ENCODE assay signal across 8 cellular contexts in the genomic region with DNA sequence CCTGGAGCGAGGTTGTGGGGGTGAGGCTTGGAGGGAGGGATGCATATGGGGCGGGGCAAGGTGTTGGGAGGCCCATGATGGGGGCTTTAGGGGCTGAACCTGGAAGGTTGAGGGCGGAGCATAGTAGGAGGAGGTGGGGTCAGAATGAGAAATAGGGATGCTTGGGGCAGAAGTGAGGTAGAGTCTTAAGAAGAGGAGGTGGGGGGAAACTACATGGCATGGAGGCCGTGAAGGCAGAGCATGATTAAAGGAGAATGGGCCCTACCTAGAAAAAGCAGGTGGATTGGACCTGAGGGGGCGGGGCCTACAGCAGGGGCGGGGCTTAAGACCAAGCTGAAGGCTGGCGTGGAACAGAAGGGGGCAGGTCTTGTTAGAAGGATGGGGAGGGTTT. TPM values are rescaled to one million over a fixed set of nuclear protein-coding genes. Genes with fewer than 3 reads are reported as not detected.
DNase-seq lines count a peak whose midpoint lies in the region; ATAC-seq and TF ChIP-seq lines count a peak whose summit lies in the region.

No MANE protein-coding gene starts in this region.

- H3K9me3 Mint-ChIP-seq in naive thymus-derived CD4-positive, alpha-beta T cell = no peaks in the 10 kb centered on the region

- peaks cover 29% of the 10 kb centered on the region for H3K36me3 ChIP-seq in BJ (ENCODE audit: control insufficient read depth, insufficient read depth, low read length)
- peaks cover 0 to 51% (median 33%) of the 10 kb centered on the region in 3 experiments for H3K36me3 ChIP-seq in naive thymus-derived CD4-positive, alpha-beta T cell (ENCODE audit: control insufficient read depth in 2 of 3, insufficient read depth in 3 of 3, low read length in 3 of 3)

- no peak for DNase-seq in BJ (ENCODE audit: low read depth)
- peak; percentile 57 for DNase-seq in T follicular helper cell (ENCODE audit: low read depth)
- DNase-seq in cardiac fibroblast (ENCODE audit: low read depth in 2 of 2) = peak in 1 of 2 donors; percentile 16
- peak in 7 of 9 donors; percentile 36 to 74 (median 57) for DNase-seq in naive thymus-derived CD4-positive, alpha-beta T cell
- DNase-seq in 8988T = no peak

- H3K9me3 ChIP-seq in naive thymus-derived CD4-positive, alpha-beta T cell (ENCODE audit: control insufficient read depth in 2 of 3, low read length in 3 of 3) = no peaks in the 10 kb centered on the region

- peak overlapping the region; percentile 62 to 100 (median 96) for H3K4me3 Mint-ChIP-seq in naive thymus-derived CD4-positive, alpha-beta T cell

- H3K27ac ChIP-seq in naive thymus-derived CD4-positive, alpha-beta T cell (ENCODE audit: low read depth, low read length) = peak overlapping the region; percentile 100

- POLR2A ChIA-PET in BJ (lab: Charles Lee) = interaction anchor here (0.6 kb wide), 1 partner anchor 9 kb away, joined by 4 read pairs; no protein-coding TSS in a partner anchor
- POLR2A ChIA-PET in naive thymus-derived CD4-positive, alpha-beta T cell (lab: Charles Lee) = no interaction called here

- CTCF ChIA-PET in BJ (lab: Yijun Ruan, JAX) = no interaction called here
- CTCF ChIA-PET in naive thymus-derived CD4-positive, alpha-beta T cell (lab: Charles Lee) = no interaction called here

- H3K4me3 ChIP-seq in BJ (ENCODE audit: low read depth, low read length) (peak overlapping the region; percentile 97), cardiac fibroblast (replicated peaks in 1 of 2; ENCODE audit: low read depth in 2 of 2, low read length in 2 of 2) (peak overlapping the region; percentile 29 to 42)
- no peak overlapping the region for H3K4me3 ChIP-seq in naive thymus-derived CD4-positive, alpha-beta T cell (ENCODE audit: low read length)

- peaks cover 11 to 26% (median 16%) of the 10 kb centered on the region in 5 donors for H3K36me3 Mint-ChIP-seq in naive thymus-derived CD4-positive, alpha-beta T cell

- H3K4me1 Mint-ChIP-seq in naive thymus-derived CD4-positive, alpha-beta T cell = peaks cover 12 to 37% (median 24%) of the 10 kb centered on the region in 7 donors

- peak; percentile 17 for ATAC-seq in HG02763 (IDR thresholded peaks at IDR 0.05; ENCODE audit: unreplicated experiment)
- peak; percentile 7 for ATAC-seq in naive thymus-derived CD4-positive, alpha-beta T cell
- no peak for ATAC-seq in HG03097 (IDR thresholded peaks at IDR 0.05; ENCODE audit: low FRiP score, unreplicated experiment)
- no peak for ATAC-seq in HG02840 (IDR thresholded peaks at IDR 0.05; ENCODE audit: low FRiP score, unreplicated experiment)

- H3K4me1 ChIP-seq in naive thymus-derived CD4-positive, alpha-beta T cell (ENCODE audit: control insufficient read depth in 2 of 2, insufficient read depth in 2 of 2, low read length in 2 of 2) = peaks cover 4 to 10% of the 10 kb centered on the region in 2 donors

- H3K27me3 ChIP-seq in BJ (ENCODE audit: control insufficient read depth, insufficient read depth, low read length) = no peaks in the 10 kb centered on the region
- H3K27me3 ChIP-seq in naive thymus-derived CD4-positive, alpha-beta T cell (ENCODE audit: control insufficient read depth in 2 of 2, insufficient read depth in 2 of 2, low read length in 2 of 2) = no peaks in the 10 kb centered on the region

- intact Hi-C loops in naive thymus-derived CD4-positive, alpha-beta T cell (cut with micrococcal nuclease) = loop anchor here (2.0 to 5.0 kb wide), 2 partner anchors 54 to 735 kb away; partner anchors contain the start of genes RRAS (in 1 of the 2) and SCAF1 (in 1 of the 2)

- H3K27me3 Mint-ChIP-seq in naive thymus-derived CD4-positive, alpha-beta T cell = no peaks in the 10 kb centered on the region

- TF ChIP-seq CTCF in BJ (IDR thresholded peaks at IDR 0.05; ENCODE audit: insufficient read depth, low read depth, low read length) = no peak
- TF ChIP-seq CTCF in cardiac fibroblast (IDR thresholded peaks at IDR 0.05; ENCODE audit: low read depth, low read length) = no peak

- peak overlapping the region; percentile 71 to 100 (median 99) for H3K27ac Mint-ChIP-seq in naive thymus-derived CD4-positive, alpha-beta T cell

RNA-seq across cellular contexts. Expression of gene NR1H2, which starts 0.8 kb away (rescaled TPM):
- polyA plus RNA-seq in BJ (2011; rRNA removed) = 51.2 and 78.4 TPM in 2 replicates
- polyA minus RNA-seq in BJ (2011; rRNA and poly(A)+ RNA removed) = 37.8 and 56.8 TPM in 2 replicates
- total RNA-seq in naive thymus-derived CD4-positive, alpha-beta T cell = 100 to 1,000 TPM in 4 of 5 experiments, 10 to 100 TPM in 1; 66.6 to 284 (median 114) TPM
- polyA plus RNA-seq in naive thymus-derived CD4-positive, alpha-beta T cell = 100 to 1,000 TPM in 1 of 2 donors, 10 to 100 TPM in 1; 82.7 to 128 TPM

RNA-seq across cellular contexts. Expression of gene POLD1, which starts 7.1 kb away (rescaled TPM):
- polyA plus RNA-seq in BJ (2011; rRNA removed) = 4.7 and 10.8 TPM in 2 replicates
- 16.5 and 17.0 TPM in 2 replicates for polyA minus RNA-seq in BJ (2011; rRNA and poly(A)+ RNA removed)
- total RNA-seq in naive thymus-derived CD4-positive, alpha-beta T cell = 100 to 1,000 TPM in 1 of 5 experiments, 10 to 100 TPM in 4; 26.0 to 110 (median 40.8) TPM
- 10 to 100 TPM; 30.5 to 44.3 TPM for polyA plus RNA-seq in naive thymus-derived CD4-positive, alpha-beta T cell

RNA-seq across cellular contexts. Expression of gene NAPSA, which starts 11.6 kb away (rescaled TPM):
- polyA plus RNA-seq in BJ (2011; rRNA removed) = 0.32 and 0.38 TPM in 2 replicates
- polyA minus RNA-seq in BJ (2011; rRNA and poly(A)+ RNA removed) = 0.09 TPM in 1 of 2 replicates, not detected in the other
- total RNA-seq in naive thymus-derived CD4-positive, alpha-beta T cell = 1 to 10 TPM in 4 of 5 experiments, under 1 TPM in 1; 0.72 to 8.2 (median 4.5) TPM
- 1 to 10 TPM; 1.2 to 1.6 TPM for polyA plus RNA-seq in naive thymus-derived CD4-positive, alpha-beta T cell

RNA-seq across cellular contexts. Expression of gene SPIB, which starts 41.7 kb away (rescaled TPM):
- polyA plus RNA-seq in BJ (2011; rRNA removed) = not detected in 2 replicates
- not detected in 2 replicates for polyA minus RNA-seq in BJ (2011; rRNA and poly(A)+ RNA removed)
- 1 to 10 TPM in 3 of 5 experiments, under 1 TPM in 2; 0.73 to 7.5 (median 1.5) TPM for total RNA-seq in naive thymus-derived CD4-positive, alpha-beta T cell
- under 1 TPM; 0.19 to 0.46 TPM for polyA plus RNA-seq in naive thymus-derived CD4-positive, alpha-beta T cell

RNA-seq across cellular contexts. Expression of gene KCNC3, which starts 47.9 kb away (rescaled TPM):
- 0.02 and 0.04 TPM in 2 replicates for polyA plus RNA-seq in BJ (2011; rRNA removed)
- polyA minus RNA-seq in BJ (2011; rRNA and poly(A)+ RNA removed) = 0.19 and 0.21 TPM in 2 replicates
- total RNA-seq in naive thymus-derived CD4-positive, alpha-beta T cell = 10 to 100 TPM in 1 of 5 experiments, 1 to 10 TPM in 4; 1.9 to 11.1 (median 2.4) TPM
- not detected for polyA plus RNA-seq in naive thymus-derived CD4-positive, alpha-beta T cell

Comparison
In these comparisons a context has a peak if more than half of its experiments do, and no peak if none do; other contexts are left out.
1. DNase-seq: peak in T follicular helper cell (single experiment) and naive thymus-derived CD4-positive, alpha-beta T cell (7 of 9); none in BJ (single experiment) and 8988T (single experiment).
2. ATAC-seq: peak in HG02763 (single experiment) and naive thymus-derived CD4-positive, alpha-beta T cell (single experiment); none in HG03097 (single experiment) and HG02840 (single experiment).